10 cellular contexts compared by ENCODE assay signal in the genomic region with DNA sequence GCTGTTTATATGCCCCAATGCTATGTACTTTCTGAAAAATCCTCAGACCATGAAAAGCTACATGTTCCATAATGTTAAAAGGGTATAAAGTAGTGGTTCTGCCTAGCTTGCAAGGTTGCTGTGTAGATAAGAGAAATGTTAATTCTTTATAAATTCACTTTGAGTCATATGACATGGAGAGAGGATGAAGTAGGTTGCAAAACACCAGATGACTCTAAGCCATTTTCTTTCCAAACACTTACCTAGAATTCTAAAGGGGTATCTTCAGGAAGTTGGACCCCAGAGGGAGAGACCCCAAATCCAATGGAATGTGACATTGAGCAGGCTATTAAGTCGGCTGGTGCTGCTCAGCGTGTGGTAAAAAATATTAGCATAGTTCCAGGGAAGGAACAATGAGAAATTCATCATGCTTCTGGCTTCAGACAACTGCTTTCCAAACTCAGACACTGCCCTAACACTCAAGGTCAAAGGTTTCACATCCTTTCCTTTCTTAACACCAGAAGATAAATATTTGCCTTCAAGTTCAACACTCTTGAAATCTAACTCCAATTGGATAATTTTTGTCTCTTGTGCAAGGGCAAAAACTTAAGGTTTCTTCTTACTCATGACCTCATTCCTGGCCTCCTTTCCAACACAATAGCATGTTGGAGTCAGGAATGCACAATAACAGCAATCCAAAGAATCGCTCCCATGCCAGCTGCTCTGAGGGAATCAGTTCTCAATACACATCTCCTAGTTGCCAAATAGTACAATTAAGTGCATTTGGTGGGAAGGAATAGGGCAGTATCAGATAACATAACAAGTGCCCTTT.
DNase-seq lines count a peak whose midpoint lies in the region; ATAC-seq and TF ChIP-seq lines count a peak whose summit lies in the region.
"Had no signal": no experiment of that assay in that cellular context is flagged by ENCODE, and none has a peak within 500 bp of the region (broad histone marks: within the 10 kb centered on the region; RNA-seq: fewer than 3 reads in every experiment).

No MANE protein-coding gene starts in this region.

- peak overlapping the region; percentile 88 for H3K27ac Mint-ChIP-seq in endothelial cell (ENCODE audit: unreplicated experiment)
- peak overlapping the region; percentile 93 for H3K27ac Mint-ChIP-seq in mesothelial cell of epicardium

- no peak for TF ChIP-seq CTCF in endothelial cell (IDR thresholded peaks at IDR 0.05; ENCODE audit: unreplicated experiment)
- no peak for TF ChIP-seq CTCF in mesothelial cell of epicardium (IDR thresholded peaks at IDR 0.05; ENCODE audit: unreplicated experiment)

- H3K4me1 Mint-ChIP-seq in endothelial cell (ENCODE audit: unreplicated experiment) (peaks cover 43% of the 10 kb centered on the region), mesothelial cell of epicardium (peaks cover 44% of the 10 kb centered on the region)

- H3K27me3 Mint-ChIP-seq in endothelial cell (ENCODE audit: unreplicated experiment) (no peaks in the 10 kb centered on the region), mesothelial cell of epicardium (ENCODE audit: low read depth) (no peaks in the 10 kb centered on the region)

- no peaks in the 10 kb centered on the region for H3K36me3 Mint-ChIP-seq in endothelial cell (ENCODE audit: low read depth, unreplicated experiment)
- peaks cover 10% of the 10 kb centered on the region for H3K36me3 Mint-ChIP-seq in mesothelial cell of epicardium

- intact Hi-C loops in Right ventricle myocardium inferior (cut with DNase I): no loop called here
- intact Hi-C loops in cardiac septum (cut with DNase I): no loop called here

- H3K9me3 Mint-ChIP-seq in endothelial cell (ENCODE audit: unreplicated experiment): no peaks in the 10 kb centered on the region
- H3K9me3 Mint-ChIP-seq in mesothelial cell of epicardium: no peaks in the 10 kb centered on the region

- DNase-seq in Right ventricle myocardium inferior (ENCODE audit: missing footprints) (no peak), cardiac septum (ENCODE audit: low spot score) (no peak), endothelial cell (ENCODE audit: low spot score) (no peak), mesothelial cell of epicardium (ENCODE audit: low spot score in 2 of 2, unreplicated experiment in 2 of 2) (no peak), D341Med (ENCODE audit: low spot score) (no peak)
- DNase-seq: DMS79 treated with DMSO at 0.1 percent for 48 hours; NK-92 treated with Interleukin-12 subunit alpha and Interleukin-12 subunit beta, amount 100 ng/mL, for 24 hours had no signal

- ATAC-seq in Right ventricle myocardium inferior (peak; percentile 59), HG02623 (IDR thresholded peaks at IDR 0.05; ENCODE audit: unreplicated experiment) (no peak), HG03457 (IDR thresholded peaks at IDR 0.05; ENCODE audit: unreplicated experiment) (no peak), HG02981 (IDR thresholded peaks at IDR 0.05; ENCODE audit: unreplicated experiment) (no peak)

- no peak overlapping the region for H3K4me3 Mint-ChIP-seq in endothelial cell (ENCODE audit: unreplicated experiment)
- H3K4me3 Mint-ChIP-seq in mesothelial cell of epicardium: no peak overlapping the region
